1 cellular context compared by ENCODE assay signal in genomic region chr15:84980196-84981053, GRCh38.
TF ChIP-seq lines count a peak whose summit lies in the region.

No MANE protein-coding gene starts in this region.

TF ChIP-seq in K562, 482 proteins besides CTCF, POLR2A, EP300 and RAD21 (continued from another document and continues in another):
- TF ChIP-seq ZNF592 (IDR thresholded peaks at IDR 0.05) (0 out of 2 replicates have a peak, but pooled peaks have one; percentile 38), BMI1 (IDR thresholded peaks at IDR 0.05; ENCODE audit: low read length) (no peak), JUND (IDR thresholded peaks at IDR 0.05; ENCODE audit: borderline replicate concordance, low read depth, low read length) (peak; percentile 37), JUND (tag; IDR thresholded peaks at IDR 0.05; ENCODE audit: borderline replicate concordance, low read depth, low read length) (no peak; the same call in 2 of the 3 replicates), AFF1 (IDR thresholded peaks at IDR 0.05; ENCODE audit: low read depth in 1 of 2, partially characterized antibody in 2 of 2) (peak in 1 of 2 experiments; percentile 63), SUPT5H (IDR thresholded peaks at IDR 0.05) (0 out of 2 replicates have a peak, but pooled peaks have one; percentile 39), PATZ1 (CRISPR knock-in tag; IDR thresholded peaks at IDR 0.05; ENCODE audit: borderline replicate concordance) (no peak), SAFB (IDR thresholded peaks at IDR 0.05; ENCODE audit: borderline replicate concordance, low read depth, low read length) (0 out of 2 replicates have a peak, but pooled peaks have one; percentile 33), MXI1 (IDR thresholded peaks at IDR 0.05; ENCODE audit: low read depth, low read length) (peak; percentile 94), RNF219 (CRISPR knock-in tag; IDR thresholded peaks at IDR 0.05) (no peak), PTBP1 (IDR thresholded peaks at IDR 0.05; ENCODE audit: low read depth, low read length) (no peak), HLTF (IDR thresholded peaks at IDR 0.05) (no peak), GATAD2B (IDR thresholded peaks at IDR 0.05; ENCODE audit: borderline replicate concordance) (no peak), CCNT2 (IDR thresholded peaks at IDR 0.05; ENCODE audit: borderline replicate concordance, extremely low read depth, insufficient read length, low read depth, low read length) (peak; percentile 38), NCOR1 (IDR thresholded peaks at IDR 0.05) (0 out of 2 replicates have a peak, but pooled peaks have one; percentile 3), CREB3 (tag; conservative IDR thresholded peaks at IDR 0.05; ENCODE audit: low read depth) (no peak), SRF (CRISPR knock-in tag; IDR thresholded peaks at IDR 0.05) (no peak), ZNF436 (CRISPR knock-in tag; IDR thresholded peaks at IDR 0.05) (no peak), PHF21A (IDR thresholded peaks at IDR 0.05; ENCODE audit: borderline replicate concordance, low read depth) (peak; percentile 71; the same call in 1 of the 2 replicates), NFIC (IDR thresholded peaks at IDR 0.05) (no peak), ZNF384 (IDR thresholded peaks at IDR 0.05; ENCODE audit: low read depth, low read length) (no peak), ZBED1 (IDR thresholded peaks at IDR 0.05) (0 out of 2 replicates have a peak, but pooled peaks have one; percentile 22), RBFOX2 (IDR thresholded peaks at IDR 0.05; ENCODE audit: low read depth, low read length) (peak; percentile 70), STAT5A (IDR thresholded peaks at IDR 0.05; ENCODE audit: borderline replicate concordance, low read length) (no peak), SMC3 (conservative IDR thresholded peaks at IDR 0.05; ENCODE audit: insufficient read depth, low read depth, low read length) (peak; percentile 29; the same call in 1 of the 2 replicates), ZNF699 (CRISPR knock-in tag; IDR thresholded peaks at IDR 0.05; ENCODE audit: insufficient replicate concordance) (no peak), MTA3 (IDR thresholded peaks at IDR 0.05; ENCODE audit: borderline replicate concordance) (peak; percentile 38; the same call in 1 of the 2 replicates), ZBTB34 (CRISPR knock-in tag; IDR thresholded peaks at IDR 0.05) (no peak), ZEB2 (IDR thresholded peaks at IDR 0.05) (0 out of 2 replicates have a peak, but pooled peaks have one; percentile 15), ETS1 (conservative IDR thresholded peaks at IDR 0.05; ENCODE audit: control insufficient read depth, low read depth, low read length) (peak; percentile 85), RFX1 (IDR thresholded peaks at IDR 0.05) (no peak), ZNF717 (CRISPR knock-in tag; IDR thresholded peaks at IDR 0.05) (no peak), SAP30 (IDR thresholded peaks at IDR 0.05; ENCODE audit: borderline replicate concordance, insufficient read depth, low read depth, low read length, poor library complexity, severe bottlenecking) (peak; percentile 99), TCF7L2 (IDR thresholded peaks at IDR 0.05; ENCODE audit: low read depth, low read length) (no peak), E2F3 (CRISPR knock-in tag; IDR thresholded peaks at IDR 0.05) (peak; percentile 82; the same call in 1 of the 2 replicates), ZNF644 (tag; IDR thresholded peaks at IDR 0.05; ENCODE audit: low read depth) (0 out of 2 replicates have a peak, but pooled peaks have one; percentile 35), HDAC1 (IDR thresholded peaks at IDR 0.05) (peak; percentile 85 to 98), EGR1 (conservative IDR thresholded peaks at IDR 0.05) (no peak), IRF2 (CRISPR knock-in tag; IDR thresholded peaks at IDR 0.05) (no peak), HMG20B (CRISPR knock-in tag; IDR thresholded peaks at IDR 0.05) (no peak), TFAP4 (CRISPR knock-in tag; IDR thresholded peaks at IDR 0.05; ENCODE audit: borderline replicate concordance) (peak; percentile 98), NR2C1 (IDR thresholded peaks at IDR 0.05) (peak; percentile 72), NR2C1 (tag; IDR thresholded peaks at IDR 0.05) (peak; percentile 60), EP400 (IDR thresholded peaks at IDR 0.05) (peak; percentile 69), ZSCAN32 (CRISPR knock-in tag; IDR thresholded peaks at IDR 0.05) (no peak), HCFC1 (IDR thresholded peaks at IDR 0.05; ENCODE audit: low read depth, low read length) (peak; percentile 34; the same call in 1 of the 2 replicates), CEBPB (tag; IDR thresholded peaks at IDR 0.05) (no peak), TCFL5 (CRISPR knock-in tag; conservative IDR thresholded peaks at IDR 0.05) (no peak), CREB1 (IDR thresholded peaks at IDR 0.05) (peak; percentile 24; the same call in 1 of the 2 replicates), CREB1 (CRISPR knock-in tag; IDR thresholded peaks at IDR 0.05) (0 out of 2 replicates have a peak, but pooled peaks have one; percentile 51), ZNF586 (CRISPR knock-in tag; conservative IDR thresholded peaks at IDR 0.05) (no peak), SMARCB1 (IDR thresholded peaks at IDR 0.05; ENCODE audit: insufficient read length, low read depth) (no peak), NR4A1 (CRISPR knock-in tag; IDR thresholded peaks at IDR 0.05) (no peak), NR4A1 (tag; IDR thresholded peaks at IDR 0.05) (no peak), MAFG (tag; conservative IDR thresholded peaks at IDR 0.05) (no peak), RBM15 (IDR thresholded peaks at IDR 0.05; ENCODE audit: insufficient read depth, low read length) (no peak), NONO (IDR thresholded peaks at IDR 0.05; ENCODE audit: low read depth in 2 of 2, low read length in 1 of 2) (no peak)
